ENCODE assay signal across 14 cellular contexts in the genomic region with DNA sequence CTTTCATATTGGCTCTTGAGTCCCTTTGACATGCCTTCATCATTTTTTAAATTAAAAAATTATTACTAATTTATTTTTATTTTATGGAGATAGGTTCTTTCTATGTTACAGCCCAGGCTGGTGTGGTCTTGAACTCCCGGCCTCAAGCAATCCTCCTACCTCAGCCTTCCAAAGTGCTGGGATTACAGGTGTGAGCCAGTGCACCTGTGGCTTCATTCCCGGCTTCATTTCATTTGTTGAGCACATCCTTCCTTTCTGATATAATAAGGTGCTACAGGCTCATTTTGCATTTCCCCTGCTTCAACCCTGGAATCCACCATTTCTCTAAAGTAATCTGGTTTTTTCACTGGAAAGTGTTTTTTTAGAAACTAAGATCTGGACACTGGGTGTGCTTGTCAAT. TPM values are rescaled to one million over a fixed set of nuclear protein-coding genes. Genes with fewer than 3 reads are reported as not detected.
"Had no signal": no experiment of that assay in that cellular context is flagged by ENCODE, and none has a peak within 500 bp of the region (broad histone marks: within the 10 kb centered on the region; RNA-seq: fewer than 3 reads in every experiment).

No MANE protein-coding gene starts in this region.

RNA-seq across cellular contexts. Expression of a gene that starts 23.8 kb away (rescaled TPM):
- total RNA-seq: activated B cell treated with CpG ODN at 0.5 μM for 24 hours; activated CD4-positive, alpha-beta memory T cell treated with anti-CD3 and anti-CD28 coated beads for 36 hours; activated CD4-positive, alpha-beta memory T cell treated with anti-CD3 and anti-CD28 coated beads, Interleukin-2, amount 10 ng/mL, durations not matched to agents 7 days and 5 days; activated CD4-positive, alpha-beta T cell treated with anti-CD3 and anti-CD28 coated beads for 36 hours; activated CD4-positive, alpha-beta T cell treated with anti-CD3 and anti-CD28 coated beads, Interleukin-2, amount 10 ng/mL, durations not matched to agents 24 days and 14 days; activated CD4-positive, alpha-beta T cell treated with anti-CD3 and anti-CD28 coated beads, Interleukin-2, amount 10 ng/mL, durations not matched to agents 7 days and 5 days; activated CD8-positive, alpha-beta memory T cell treated with anti-CD3 and anti-CD28 coated beads for 36 hours; activated CD8-positive, alpha-beta memory T cell treated with anti-CD3 and anti-CD28 coated beads, Interleukin-2, amount 10 ng/mL, durations not matched to agents 7 days and 5 days; activated CD8-positive, alpha-beta T cell treated with anti-CD3 and anti-CD28 coated beads for 36 hours; activated CD8-positive, alpha-beta T cell treated with anti-CD3 and anti-CD28 coated beads, Interleukin-2, amount 10 ng/mL, durations not matched to agents 7 days and 5 days; T-cell; T-helper 1 cell treated with Interleukin-12 subunit alpha and Interleukin-12 subunit beta and Interleukin-4 antibody, amounts not matched to agents 30 ng/mL and 1 ng/mL, for 36 hours; T-helper 17 cell; T-helper 2 cell treated with Interferon-gamma antibody and Interleukin-4, amounts not matched to agents 100 ng/mL and 5 ng/mL, for 36 hours had no signal
